Comparison of ENCODE assay signal across 8 cellular contexts in the genomic region with DNA sequence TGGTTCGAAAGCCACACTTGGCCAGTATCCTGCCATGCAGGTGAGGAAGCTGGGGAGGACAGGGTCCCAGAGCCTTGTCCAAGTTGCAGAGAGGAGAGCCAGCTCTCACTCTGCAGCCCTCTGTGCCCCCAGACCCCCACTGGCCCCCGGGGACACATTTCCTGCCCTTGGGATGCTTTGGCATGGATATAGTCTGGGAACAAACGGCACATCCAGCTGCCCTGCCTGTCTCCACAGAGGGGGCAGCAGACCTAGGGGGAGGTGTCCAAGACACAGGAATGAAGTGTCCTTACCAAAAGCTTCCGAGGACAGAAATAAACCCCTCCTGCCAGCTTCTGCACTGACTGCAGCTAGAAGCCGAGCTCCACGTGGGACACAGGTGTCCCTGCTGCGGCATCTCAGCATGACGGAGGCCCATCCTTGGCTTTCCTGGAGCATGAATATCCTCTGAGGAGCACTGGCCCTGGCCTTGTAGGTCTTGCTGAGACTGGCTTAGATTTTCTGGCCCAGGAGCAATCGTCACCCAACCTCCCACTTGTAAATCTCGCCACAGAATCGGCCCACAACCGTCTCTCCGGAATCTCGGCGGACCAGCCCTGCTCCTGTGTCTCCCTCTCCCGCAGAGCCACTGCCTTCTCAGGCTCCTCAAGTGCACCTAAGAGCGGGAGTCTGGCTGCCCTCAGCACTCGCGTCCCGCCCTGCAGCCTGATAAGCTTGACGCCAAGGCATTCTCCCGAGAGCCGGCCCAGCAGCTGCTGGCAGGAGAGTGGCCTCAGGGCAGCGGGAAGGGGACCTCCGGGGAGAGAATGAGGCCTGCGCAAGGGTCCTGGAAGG. TPM values are rescaled to one million over a fixed set of nuclear protein-coding genes. Genes with fewer than 3 reads are reported as not detected.
DNase-seq lines count a peak whose midpoint lies in the region; ATAC-seq and TF ChIP-seq lines count a peak whose summit lies in the region.

No MANE protein-coding gene starts in this region.

- intact Hi-C loops in esophagus squamous epithelium (cut with DNase I) = no loop called here

- H3K27ac Mint-ChIP-seq in natural killer cell treated with Interleukin-12 subunit alpha and Interleukin-12 subunit beta and Interleukin-15 and Interleukin-18, amount 100 ng/mL, for 72 hours = peak overlapping the region; percentile 92 to 93

- H3K9me3 ChIP-seq in WERI-Rb-1 (ENCODE audit: severe bottlenecking) = no peaks in the 10 kb centered on the region
- no peaks in the 10 kb centered on the region for H3K9me3 ChIP-seq in esophagus squamous epithelium

- H3K27ac ChIP-seq in WERI-Rb-1 = peak overlapping the region; percentile 90
- H3K27ac ChIP-seq in esophagus squamous epithelium = peak overlapping the region; percentile 97 to 99 (median 98)

- H3K27me3 Mint-ChIP-seq in natural killer cell treated with Interleukin-12 subunit alpha and Interleukin-12 subunit beta and Interleukin-15 and Interleukin-18, amount 100 ng/mL, for 72 hours = no peaks in the 10 kb centered on the region

- H3K36me3 ChIP-seq in WERI-Rb-1 = peaks cover 21% of the 10 kb centered on the region
- H3K36me3 ChIP-seq in esophagus squamous epithelium = peaks cover 0 to 14% (median 0%) of the 10 kb centered on the region in 3 donors

- TF ChIP-seq CTCF in WERI-Rb-1 (IDR thresholded peaks at IDR 0.05; ENCODE audit: low read depth, low read length) (no peak), esophagus squamous epithelium (IDR thresholded peaks at IDR 0.05) (no peak)

- no peaks in the 10 kb centered on the region for H3K27me3 ChIP-seq in WERI-Rb-1 (ENCODE audit: insufficient read depth, low read depth, severe bottlenecking)
- H3K27me3 ChIP-seq in esophagus squamous epithelium = no peaks in the 10 kb centered on the region

- WGBS in esophagus squamous epithelium, 2 donors = 11 to 30% methylated on average over 2 to 3 of the region's 26 CpGs

- no peak for TF ChIP-seq POLR2A in esophagus squamous epithelium (IDR thresholded peaks at IDR 0.05)

- peak overlapping the region; percentile 87 for H3K4me3 Mint-ChIP-seq in natural killer cell treated with Interleukin-12 subunit alpha and Interleukin-12 subunit beta and Interleukin-15 and Interleukin-18, amount 100 ng/mL, for 72 hours

- DNase-seq in COR-L47 (lab: John Stamatoyannopoulos, UW) = peak; percentile 29
- peak; percentile 56 for DNase-seq in WERI-Rb-1
- no peak for DNase-seq in esophagus squamous epithelium (lab: John Stamatoyannopoulos, UW)
- no peak for DNase-seq in natural killer cell treated with Interleukin-12 subunit alpha and Interleukin-12 subunit beta and Interleukin-15 and Interleukin-18, amount 100 ng/mL, for 72 hours (ENCODE audit: low spot score)
- no peak for DNase-seq in globus pallidus (ENCODE audit: low spot score)
- no peak for DNase-seq in COLO829 (ENCODE audit: low spot score)

- H3K4me1 Mint-ChIP-seq in natural killer cell treated with Interleukin-12 subunit alpha and Interleukin-12 subunit beta and Interleukin-15 and Interleukin-18, amount 100 ng/mL, for 72 hours (ENCODE audit: low read depth in 2 of 2) = peaks cover 21 to 34% of the 10 kb centered on the region in 2 donors

- no peaks in the 10 kb centered on the region for H3K9me3 Mint-ChIP-seq in natural killer cell treated with Interleukin-12 subunit alpha and Interleukin-12 subunit beta and Interleukin-15 and Interleukin-18, amount 100 ng/mL, for 72 hours

- peak; percentile 2 for ATAC-seq in HG02870 (IDR thresholded peaks at IDR 0.05; ENCODE audit: unreplicated experiment)
- no peak for ATAC-seq in natural killer cell treated with Interleukin-12 subunit alpha and Interleukin-12 subunit beta and Interleukin-15 and Interleukin-18, amount 100 ng/mL, for 72 hours
- ATAC-seq in HG03097 (IDR thresholded peaks at IDR 0.05; ENCODE audit: low FRiP score, unreplicated experiment) = no peak

- no peaks in the 10 kb centered on the region for H3K36me3 Mint-ChIP-seq in natural killer cell treated with Interleukin-12 subunit alpha and Interleukin-12 subunit beta and Interleukin-15 and Interleukin-18, amount 100 ng/mL, for 72 hours

- H3K4me3 ChIP-seq in WERI-Rb-1 (ENCODE audit: low read depth, low read length) = peak overlapping the region; percentile 86
- peak overlapping the region; percentile 58 to 90 (median 78) for H3K4me3 ChIP-seq in esophagus squamous epithelium

- H3K4me1 ChIP-seq in esophagus squamous epithelium = peaks cover 36 to 78% (median 42%) of the 10 kb centered on the region in 3 donors

RNA-seq across cellular contexts. Expression of a gene that starts 1.1 kb away (rescaled TPM):
- total RNA-seq in esophagus squamous epithelium = 10 to 100 TPM; 29.4 to 69.6 (median 52.4) TPM
- 100 to 1,000 TPM; 139 to 201 TPM for total RNA-seq in natural killer cell treated with Interleukin-12 subunit alpha and Interleukin-12 subunit beta and Interleukin-15 and Interleukin-18, amount 100 ng/mL, for 72 hours

RNA-seq across cellular contexts. Expression of a gene that starts 33.8 kb away (rescaled TPM):
- not detected for total RNA-seq in esophagus squamous epithelium
- under 1 TPM; 0.12 to 0.64 TPM for total RNA-seq in natural killer cell treated with Interleukin-12 subunit alpha and Interleukin-12 subunit beta and Interleukin-15 and Interleukin-18, amount 100 ng/mL, for 72 hours

RNA-seq across cellular contexts. Expression of a gene that starts 40.4 kb away (rescaled TPM):
- total RNA-seq in esophagus squamous epithelium = under 1 TPM in 3 of 4 donors, not detected in 1; 0.09 to 0.95 (median 0.59) TPM
- under 1 TPM; 0.33 to 0.48 TPM for total RNA-seq in natural killer cell treated with Interleukin-12 subunit alpha and Interleukin-12 subunit beta and Interleukin-15 and Interleukin-18, amount 100 ng/mL, for 72 hours

RNA-seq across cellular contexts. Expression of a gene that starts 43.4 kb away (rescaled TPM):
- 10 to 100 TPM; 15.9 to 24.0 (median 20.4) TPM for total RNA-seq in esophagus squamous epithelium
- total RNA-seq in natural killer cell treated with Interleukin-12 subunit alpha and Interleukin-12 subunit beta and Interleukin-15 and Interleukin-18, amount 100 ng/mL, for 72 hours = 10 to 100 TPM; 27.6 to 60.9 TPM

Comparison
In these comparisons a context has a peak if more than half of its experiments do, and no peak if none do; other contexts are left out.
1. DNase-seq: peak in COR-L47 (single experiment) and WERI-Rb-1 (single experiment); none in esophagus squamous epithelium (single experiment), natural killer cell treated with Interleukin-12 subunit alpha and Interleukin-12 subunit beta and Interleukin-15 and Interleukin-18, amount 100 ng/mL, for 72 hours (single experiment), globus pallidus (single experiment) and COLO829 (single experiment).